Comparison of ENCODE assay signal across 13 cellular contexts in the genomic region with DNA sequence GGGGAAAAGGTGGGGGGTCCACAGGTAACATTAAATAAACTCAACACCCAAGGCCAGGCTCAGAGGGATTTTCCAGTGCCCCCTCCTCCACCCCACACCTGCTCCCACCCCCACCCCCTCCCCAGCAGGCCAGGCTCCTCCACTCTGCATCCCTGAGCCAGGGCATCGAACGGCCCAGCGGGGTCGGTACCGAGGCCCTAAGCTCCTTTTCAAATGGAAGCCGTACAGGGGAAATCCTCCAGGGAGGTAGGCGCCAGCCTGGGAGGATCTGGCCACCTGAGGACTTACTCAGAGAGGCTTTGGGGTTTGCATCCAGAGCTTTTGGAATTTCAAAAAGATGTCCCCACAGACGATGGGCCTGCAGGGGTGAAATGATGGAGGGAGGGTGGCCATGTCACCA. TPM values are rescaled to one million over a fixed set of nuclear protein-coding genes. Genes with fewer than 3 reads are reported as not detected.
A peak's percentile ranks its signal among the peaks of the same experiment; 100 is the strongest.
DNase-seq lines count a peak whose midpoint lies in the region; ATAC-seq and TF ChIP-seq lines count a peak whose summit lies in the region.
"Had no signal": no experiment of that assay in that cellular context is flagged by ENCODE, and none has a peak within 500 bp of the region (broad histone marks: within the 10 kb centered on the region; RNA-seq: fewer than 3 reads in every experiment).

No MANE protein-coding gene starts in this region.

- H2BK5ac ChIP-seq in IMR-90 (ENCODE audit: low read depth, low read length, poor library complexity, severe bottlenecking) (no peak overlapping the region), neuronal stem cell (ENCODE audit: low read length) (no peak overlapping the region)

- H3K9me1 ChIP-seq in IMR-90 (ENCODE audit: insufficient read depth, low read length): peaks cover 7% of the 10 kb centered on the region; the same call in 1 of the 2 replicates

- no peaks in the 10 kb centered on the region for H3K36me3 Mint-ChIP-seq in endodermal cell (ENCODE audit: low read depth)
- H3K36me3 Mint-ChIP-seq: stimulated activated memory B cell treated with anti-CD40 and anti-IgM and Interleukin-4, amounts not matched to agents 10 μg/mL and 1 μg/mL and 100 μg/mL, for 72 hours had no signal

- DNase-seq in IMR-90 (no peak), endodermal cell (peak; percentile 88), neuronal stem cell (ENCODE audit: low spot score) (no peak), uterus (no peak), SW 1271 (lab: John Stamatoyannopoulos, UW) (no peak), germinal center (ENCODE audit: low spot score) (no peak)
- DNase-seq in activated naive CD4-positive, alpha-beta T cell treated with Interleukin-2 at 50 U/mL for 16 hours: no peak
- DNase-seq: activated CD4-positive, alpha-beta T cell treated with anti-CD3 and anti-CD28 coated beads, Interleukin-2, amount 50 U/mL, for 4 hours; activated T-cell treated with anti-CD3 and anti-CD28 coated beads, Interleukin-2, amount 50 U/mL, for 24 hours; BE2C; central memory CD4-positive, alpha-beta T cell; NCI-H345 had no signal

- WGBS in IMR-90 (ENCODE audit: extremely low coverage in 2 of 2, insufficient read length in 1 of 2), 2 experiments: no CpG with 5 or more reads among the region's 8 CpGs
- WGBS in endodermal cell (ENCODE audit: insufficient coverage in 1 of 2, insufficient read length in 1 of 2), 2 experiments: 45 to 48% methylated on average over 7 to 8 of the region's 8 CpGs
- WGBS in neuronal stem cell (ENCODE audit: extremely low coverage in 2 of 2, insufficient read length in 2 of 2, insufficient replicate concordance in 1 of 2), 2 donors: no CpG with 5 or more reads among the region's 8 CpGs

- H3K18ac ChIP-seq in IMR-90 (ENCODE audit: low read depth, low read length) (no peak overlapping the region), neuronal stem cell (ENCODE audit: low read length) (peak overlapping the region; percentile 81)

- dilution Hi-C loops in IMR-90 (cut with HindIII; ENCODE audit: low sequenced_read_pairs, unreplicated experiment): no loop called here

- H3K27ac ChIP-seq in IMR-90 (ENCODE audit: insufficient read depth, low read length): no peak overlapping the region
- no peak overlapping the region for H3K27ac ChIP-seq in endodermal cell (ENCODE audit: low read depth, low read length)
- no peak overlapping the region for H3K27ac ChIP-seq in neuronal stem cell (replicated peaks; ENCODE audit: low read length)
- peak overlapping the region; percentile 89 to 95 for H3K27ac ChIP-seq in uterus

- no peak for TF ChIP-seq POLR2A in IMR-90 (IDR thresholded peaks at IDR 0.05; ENCODE audit: low read depth, low read length)
- no peak for TF ChIP-seq POLR2A in uterus (IDR thresholded peaks at IDR 0.05)

- H3K9me3 ChIP-seq in IMR-90 (ENCODE audit: control insufficient read depth, insufficient read depth, low read length) (peaks cover 12% of the 10 kb centered on the region), endodermal cell (ENCODE audit: control insufficient read depth, low read length) (peaks cover 2% of the 10 kb centered on the region), neuronal stem cell (replicated peaks in 1 of 2; ENCODE audit: control insufficient read depth in 2 of 2, insufficient read depth in 1 of 2, low read depth in 1 of 2, low read length in 2 of 2) (peaks cover 0 to 7% of the 10 kb centered on the region in 2 donors), uterus (peaks cover 0 to 10% of the 10 kb centered on the region in 2 donors)

- no peak overlapping the region; the same call in 1 of the 2 replicates for H4K5ac ChIP-seq in IMR-90 (ENCODE audit: low read depth, low read length)

- peak overlapping the region in 1 of 2 experiments; percentile 12; a peak in 2 of 4 replicates for H4K8ac ChIP-seq in IMR-90 (ENCODE audit: low read depth in 2 of 2, low read length in 2 of 2)
- no peak overlapping the region for H4K8ac ChIP-seq in neuronal stem cell (ENCODE audit: low read depth, low read length)

- H3K36me3 ChIP-seq in IMR-90 (ENCODE audit: control insufficient read depth, insufficient read depth, low read length) (no peaks in the 10 kb centered on the region), endodermal cell (ENCODE audit: control insufficient read depth, insufficient read depth, low read length) (no peaks in the 10 kb centered on the region), neuronal stem cell (replicated peaks in 1 of 2; ENCODE audit: control insufficient read depth in 2 of 2, insufficient read depth in 2 of 2, low read length in 2 of 2) (no peaks in the 10 kb centered on the region), uterus (no peaks in the 10 kb centered on the region)
- H3K36me3 ChIP-seq: BE2C had no signal

- POLR2A ChIA-PET in IMR-90 (lab: Charles Lee; ENCODE audit: unreplicated experiment): no interaction called here

- intact Hi-C loops in IMR-90 (cut with micrococcal nuclease) (loop anchor here (5.0 kb wide), 1 partner anchor 37 kb away; no protein-coding TSS in a partner anchor), uterus (cut with DNase I; ENCODE audit: low total_unique reads) (no loop called here)

- H2AK5ac ChIP-seq in IMR-90 (ENCODE audit: low read depth, low read length) (peak overlapping the region; percentile 58), neuronal stem cell (ENCODE audit: low read depth, low read length) (no peak overlapping the region)

- no peak overlapping the region for H3K23ac ChIP-seq in IMR-90 (ENCODE audit: low read depth, low read length)
- H3K23ac ChIP-seq in neuronal stem cell (ENCODE audit: low read depth, low read length, poor library complexity): no peak overlapping the region

- H4K91ac ChIP-seq in IMR-90 (ENCODE audit: insufficient read depth, low read depth, low read length) (0 out of 2 replicates have a peak overlapping the region, but pooled peaks have one; percentile 26), neuronal stem cell (ENCODE audit: low read depth, low read length, poor library complexity) (no peak overlapping the region)

- no peaks in the 10 kb centered on the region for H3K27me3 ChIP-seq in IMR-90 (ENCODE audit: control insufficient read depth, insufficient read depth, low read length)
- no peaks in the 10 kb centered on the region for H3K27me3 ChIP-seq in endodermal cell (ENCODE audit: control insufficient read depth, insufficient read depth, low read length, poor library complexity, severe bottlenecking)
- no peaks in the 10 kb centered on the region for H3K27me3 ChIP-seq in neuronal stem cell (ENCODE audit: control insufficient read depth in 3 of 3, insufficient read depth in 3 of 3, low read depth in 1 of 3, low read length in 3 of 3)
- no peaks in the 10 kb centered on the region for H3K27me3 ChIP-seq in uterus
- H3K27me3 ChIP-seq: BE2C had no signal

- BruUV-seq in IMR-90 (replicated peaks; lab: Mats Ljungman, UMichigan): no TSS peak

- no peak for TF ChIP-seq RAD21 in IMR-90 (IDR thresholded peaks at IDR 0.05; ENCODE audit: low read length)

- no peaks in the 10 kb centered on the region for H3K79me1 ChIP-seq in IMR-90 (ENCODE audit: low read depth in 1 of 2, low read length in 2 of 2)
- H3K79me1 ChIP-seq in neuronal stem cell (ENCODE audit: low read depth, low read length): no peaks in the 10 kb centered on the region

- H2BK120ac ChIP-seq in IMR-90 (ENCODE audit: low read depth, low read length) (no peak overlapping the region; the same call in 1 of the 2 replicates), neuronal stem cell (ENCODE audit: low read depth, low read length) (no peak overlapping the region)

- H2AK9ac ChIP-seq in IMR-90 (replicated peaks; ENCODE audit: low read depth, low read length, poor library complexity): no peak overlapping the region

- no peaks in the 10 kb centered on the region for H3K9me3 Mint-ChIP-seq in endodermal cell
- H3K9me3 Mint-ChIP-seq: activated T-cell treated with anti-CD3 and anti-CD28 coated beads, Interleukin-2, amount 50 U/mL, for 24 hours; stimulated activated memory B cell treated with anti-CD40 and anti-IgM and Interleukin-4, amounts not matched to agents 10 μg/mL and 1 μg/mL and 100 μg/mL, for 72 hours had no signal

- H2BK20ac ChIP-seq in IMR-90 (ENCODE audit: low read depth, low read length): no peak overlapping the region

- peaks cover 11% of the 10 kb centered on the region for H3K4me1 ChIP-seq in IMR-90 (ENCODE audit: control insufficient read depth, insufficient read depth, low read length)
- peaks cover 16% of the 10 kb centered on the region for H3K4me1 ChIP-seq in endodermal cell (ENCODE audit: control insufficient read depth, insufficient read depth, low read length)
- peaks cover 15 to 18% of the 10 kb centered on the region in 2 donors for H3K4me1 ChIP-seq in neuronal stem cell (ENCODE audit: control insufficient read depth in 2 of 2, insufficient read depth in 1 of 2, low read depth in 1 of 2, low read length in 2 of 2)
- H3K4me1 ChIP-seq in uterus: peaks cover 0 to 15% of the 10 kb centered on the region in 2 donors

- H3K4me3 ChIP-seq in IMR-90 (ENCODE audit: insufficient read depth, low read depth, low read length) (no peak overlapping the region), endodermal cell (ENCODE audit: low read length) (no peak overlapping the region), neuronal stem cell (ENCODE audit: low read length in 2 of 2) (no peak overlapping the region), uterus (no peak overlapping the region)

- H2AFZ ChIP-seq in IMR-90 (replicated peaks; ENCODE audit: low read length, poor library complexity) (no peak overlapping the region), neuronal stem cell (ENCODE audit: low read length) (no peak overlapping the region)

- H3K4me3 Mint-ChIP-seq in endodermal cell: no peak overlapping the region
- H3K4me3 Mint-ChIP-seq: activated T-cell treated with anti-CD3 and anti-CD28 coated beads, Interleukin-2, amount 50 U/mL, for 24 hours; stimulated activated memory B cell treated with anti-CD40 and anti-IgM and Interleukin-4, amounts not matched to agents 10 μg/mL and 1 μg/mL and 100 μg/mL, for 72 hours had no signal

- H2BK15ac ChIP-seq in IMR-90 (ENCODE audit: low read depth, low read length) (no peak overlapping the region; the same call in 2 of the 3 replicates), neuronal stem cell (ENCODE audit: low read length) (no peak overlapping the region)

- no peaks in the 10 kb centered on the region for H4K20me1 ChIP-seq in IMR-90 (ENCODE audit: insufficient read depth, low read length)

- H3K14ac ChIP-seq in IMR-90 (replicated peaks; ENCODE audit: low read depth, low read length) (no peak overlapping the region), neuronal stem cell (ENCODE audit: low read length) (no peak overlapping the region)

- no peak overlapping the region for H3K56ac ChIP-seq in IMR-90 (ENCODE audit: extremely low read depth, insufficient read depth, low read length)

- H2BK12ac ChIP-seq in neuronal stem cell (ENCODE audit: low read length): no peak overlapping the region

- no peaks in the 10 kb centered on the region for H3K27me3 Mint-ChIP-seq in endodermal cell (ENCODE audit: insufficient read depth)
- H3K27me3 Mint-ChIP-seq: activated T-cell treated with anti-CD3 and anti-CD28 coated beads, Interleukin-2, amount 50 U/mL, for 24 hours; stimulated activated memory B cell treated with anti-CD40 and anti-IgM and Interleukin-4, amounts not matched to agents 10 μg/mL and 1 μg/mL and 100 μg/mL, for 72 hours had no signal

- peaks cover 59% of the 10 kb centered on the region for H3K4me1 Mint-ChIP-seq in endodermal cell

- peak overlapping the region; percentile 97 for H3K27ac Mint-ChIP-seq in endodermal cell

- H3K9ac ChIP-seq in IMR-90 (ENCODE audit: low read depth, low read length) (no peak overlapping the region), endodermal cell (ENCODE audit: extremely low read depth, low read length, poor library complexity, severe bottlenecking) (no peak overlapping the region), neuronal stem cell (ENCODE audit: low read depth, low read length, poor library complexity) (no peak overlapping the region)

- TF ChIP-seq CTCF in IMR-90 (conservative IDR thresholded peaks at IDR 0.05; ENCODE audit: low read depth, low read length): no peak
- no peak for TF ChIP-seq CTCF in endodermal cell (conservative IDR thresholded peaks at IDR 0.05)
- no peak for TF ChIP-seq CTCF in uterus (IDR thresholded peaks at IDR 0.05)

- ATAC-seq in IMR-90 (ENCODE audit: low read depth): no peak
- ATAC-seq: stimulated activated memory B cell treated with anti-CD40 and anti-IgM and Interleukin-4, amounts not matched to agents 10 μg/mL and 1 μg/mL and 100 μg/mL, for 72 hours had no signal

- no peak overlapping the region for H3K4me2 ChIP-seq in IMR-90 (ENCODE audit: low read depth, low read length)
- no peak overlapping the region for H3K4me2 ChIP-seq in neuronal stem cell (ENCODE audit: insufficient read depth, low read length, poor library complexity, severe bottlenecking)

- H3K4ac ChIP-seq in IMR-90 (ENCODE audit: low read depth, low read length) (0 out of 2 replicates have a peak overlapping the region, but pooled peaks have one; percentile 4), neuronal stem cell (ENCODE audit: low read length) (no peak overlapping the region)

- in situ Hi-C loops in IMR-90 (cut with MboI; ENCODE audit: low sequenced_read_pairs): no loop called here

- CTCF ChIA-PET in IMR-90 (lab: Yijun Ruan, JAX): interaction anchor here (1.4 kb wide), 1 partner anchor 8 kb away, joined by 3 read pairs; no protein-coding TSS in a partner anchor

RNA-seq across cellular contexts. Expression of gene ZFP36L2, which starts 46.5 kb away (rescaled TPM):
- total RNA-seq in IMR-90 (2012; rRNA removed) (1.8 and 2.2 TPM in 2 replicates), endodermal cell (100 to 1,000 TPM in 1 of 2 donors, 10 to 100 TPM in 1; 77.1 to 114 TPM), uterus (100 to 1,000 TPM in 1 of 4 donors, 10 to 100 TPM in 3; 18.2 to 209 (median 67.2) TPM)
- polyA plus RNA-seq in IMR-90 (2012; rRNA removed): 20.1 and 20.8 TPM in 2 replicates
- 8.6 and 34.8 TPM in 2 replicates for polyA plus RNA-seq in IMR-90 (2012; cell fraction: cytosol; rRNA removed)
- polyA plus RNA-seq in IMR-90 (2012; cell fraction: nucleus; rRNA removed; ENCODE audit: low replicate concordance): 19.6 and 31.4 TPM in 2 replicates
- 59.2 TPM for polyA plus RNA-seq in endodermal cell (2013, experiment 1 of 2)
- 48.7 TPM for polyA plus RNA-seq in endodermal cell (2013, experiment 2 of 2)
- polyA plus RNA-seq in neuronal stem cell (2013, experiment 1 of 2): 39.5 TPM
- 40.0 TPM for polyA plus RNA-seq in neuronal stem cell (2013, experiment 2 of 2)

Comparison
In these comparisons a context has a peak if more than half of its experiments do, and no peak if none do; other contexts are left out.
1. H3K27ac ChIP-seq: peak in uterus (2 of 2); none in IMR-90 (single experiment), endodermal cell (single experiment) and neuronal stem cell (single experiment).